Comparison of ENCODE assay signal across 8 cellular contexts in the genomic region with DNA sequence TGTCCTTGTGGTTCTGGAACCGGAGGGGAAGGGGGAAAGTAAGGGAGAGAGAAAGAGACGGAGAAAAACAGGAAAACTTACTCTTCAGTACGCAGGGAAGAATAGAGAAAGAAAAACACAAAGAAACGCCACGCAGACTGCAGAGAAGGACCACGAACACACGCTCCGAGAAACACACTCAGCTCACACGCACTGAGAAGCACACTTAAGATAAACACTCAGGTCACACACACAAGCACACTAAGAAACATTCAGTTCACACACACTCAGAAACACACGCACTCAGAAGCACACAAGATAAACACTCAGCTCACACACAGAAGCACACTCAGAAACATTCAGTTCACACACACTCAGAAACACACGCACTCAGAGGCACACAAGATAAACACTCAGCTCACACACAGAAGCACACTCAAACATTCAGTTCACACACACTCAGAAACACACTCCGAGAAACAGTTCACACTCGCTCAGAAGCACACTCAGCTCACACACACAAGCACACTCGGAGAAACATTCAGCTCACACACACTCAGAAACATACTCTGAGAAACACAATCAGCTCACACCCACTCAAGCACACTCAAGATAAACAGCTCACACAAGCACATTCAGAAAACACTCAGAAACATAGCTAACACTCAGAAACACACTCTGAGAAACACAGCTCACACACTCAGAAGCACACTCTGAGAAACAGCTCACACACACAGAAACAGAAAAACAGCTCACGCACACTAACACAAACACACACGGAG. TPM values are rescaled to one million over a fixed set of nuclear protein-coding genes. Genes with fewer than 3 reads are reported as not detected.
A peak's percentile ranks its signal among the peaks of the same experiment; 100 is the strongest.
DNase-seq lines count a peak whose midpoint lies in the region; ATAC-seq, FAIRE-seq and TF ChIP-seq lines count a peak whose summit lies in the region.

No MANE protein-coding gene starts in this region.

- H3K23ac ChIP-seq in IMR-90 (ENCODE audit: low read depth, low read length) = peak overlapping the region; percentile 99

- H4K91ac ChIP-seq in IMR-90 (ENCODE audit: insufficient read depth, low read depth, low read length) = peak overlapping the region; percentile 80

- peak overlapping the region; percentile 95 for H3K4me2 ChIP-seq in IMR-90 (ENCODE audit: low read depth, low read length)

- CTCF ChIA-PET in IMR-90 (lab: Yijun Ruan, JAX) = interaction anchor here (0.6 to 2.0 kb wide), 4 partner anchors 17 to 509 kb away, joined by 3 to 7 read pairs (median 5); partner anchors contain the start of gene MYO1D
- CTCF ChIA-PET in MCF 10A (lab: Yijun Ruan, JAX) = interaction anchor here (0.7 to 1.5 kb wide), 6 partner anchors 8 to 747 kb away, joined by 4 to 7 read pairs (median 4); no protein-coding TSS in a partner anchor

- no peaks in the 10 kb centered on the region for H3K36me3 Mint-ChIP-seq in MCF 10A (ENCODE audit: insufficient read depth, unreplicated experiment)

- no peaks in the 10 kb centered on the region for H3K9me3 ChIP-seq in IMR-90 (ENCODE audit: control insufficient read depth, insufficient read depth, low read length)
- no peaks in the 10 kb centered on the region for H3K9me3 ChIP-seq in kidney (ENCODE audit: control insufficient read depth in 1 of 2, low read length in 2 of 2)
- H3K9me3 ChIP-seq in suprapubic skin = no peaks in the 10 kb centered on the region

- peak overlapping the region; percentile 92 for H3K4ac ChIP-seq in IMR-90 (ENCODE audit: low read depth, low read length)

- peak overlapping the region; percentile 96 for H2AK9ac ChIP-seq in IMR-90 (replicated peaks; ENCODE audit: low read depth, low read length, poor library complexity)

- intact Hi-C loops in IMR-90 (cut with micrococcal nuclease) (loop anchor here (1.0 to 5.0 kb wide), 3 partner anchors 15 to 69 kb away; partner anchors contain the start of gene MYO1D), MCF 10A (cut with micrococcal nuclease) (no loop called here), kidney (cut with DNase I) (no loop called here)

- TF ChIP-seq CTCF in IMR-90 (conservative IDR thresholded peaks at IDR 0.05; ENCODE audit: low read depth, low read length) = no peak
- TF ChIP-seq CTCF in MCF 10A (IDR thresholded peaks at IDR 0.05; ENCODE audit: unreplicated experiment) = no peak
- TF ChIP-seq CTCF in kidney (IDR thresholded peaks at IDR 0.05; ENCODE audit: borderline replicate concordance, extremely low read depth, insufficient read depth) = no peak
- no peak for TF ChIP-seq CTCF in suprapubic skin (IDR thresholded peaks at IDR 0.05)

- H3K27ac ChIP-seq in IMR-90 (ENCODE audit: insufficient read depth, low read length) = peak overlapping the region; percentile 94
- no peak overlapping the region for H3K27ac ChIP-seq in kidney (ENCODE audit: low read depth in 2 of 2, low read length in 2 of 2)
- H3K27ac ChIP-seq in suprapubic skin = peak overlapping the region; percentile 75

- peak overlapping the region; percentile 79 for H3K4me3 ChIP-seq in IMR-90 (ENCODE audit: insufficient read depth, low read depth, low read length)
- peak overlapping the region; percentile 75 to 79 for H3K4me3 ChIP-seq in kidney (ENCODE audit: low read length in 2 of 2)
- H3K4me3 ChIP-seq in suprapubic skin = peak overlapping the region; percentile 64

- peak overlapping the region; percentile 90 for H4K5ac ChIP-seq in IMR-90 (ENCODE audit: low read depth, low read length)

- peak; percentile 26 for DNase-seq in IMR-90
- no peak for DNase-seq in MCF 10A (ENCODE audit: unreplicated experiment)
- DNase-seq in kidney = no peak
- no peak for DNase-seq in suprapubic skin (ENCODE audit: low spot score in 2 of 2)
- DNase-seq in NCI-H69 (lab: John Stamatoyannopoulos, UW) = no peak
- no peak for DNase-seq in NCI-H1930 (lab: John Stamatoyannopoulos, UW)
- no peak for DNase-seq in GM19239 (ENCODE audit: insufficient read length, low spot score)

- WGBS in IMR-90 (ENCODE audit: extremely low coverage in 2 of 2, insufficient read length in 1 of 2), 2 experiments = 5% methylated on average over 4 of the region's 16 CpGs; no CpG with 5 or more reads in 1 of the 2 experiments
- 20% methylated on average over 16 of the region's 16 CpGs for WGBS in suprapubic skin

- TF ChIP-seq RAD21 in IMR-90 (IDR thresholded peaks at IDR 0.05; ENCODE audit: low read length) = no peak

- H2BK15ac ChIP-seq in IMR-90 (ENCODE audit: low read depth, low read length) = peak overlapping the region; percentile 71; the same call in 2 of the 3 replicates

- FAIRE-seq in kidney (lab: Jason Lieb, UNC) = no peak
- no peak for FAIRE-seq in GM19239 (lab: Jason Lieb, UNC)

- H4K8ac ChIP-seq in IMR-90 (ENCODE audit: low read depth in 2 of 2, low read length in 2 of 2) = peak overlapping the region; percentile 89

- no peak for TF ChIP-seq POLR2A in IMR-90 (IDR thresholded peaks at IDR 0.05; ENCODE audit: low read depth, low read length)
- no peak for TF ChIP-seq POLR2A in suprapubic skin (IDR thresholded peaks at IDR 0.05)

- peak overlapping the region; percentile 96 for H3K14ac ChIP-seq in IMR-90 (replicated peaks; ENCODE audit: low read depth, low read length)

- BruUV-seq in IMR-90 (replicated peaks; lab: Mats Ljungman, UMichigan) (TSS peak; percentile 77), MCF 10A (replicated peaks; lab: Mats Ljungman, UMichigan) (TSS peak; percentile 30)

- peak overlapping the region; percentile 96 for H2AFZ ChIP-seq in IMR-90 (replicated peaks; ENCODE audit: low read length, poor library complexity)

- dilution Hi-C loops in IMR-90 (cut with HindIII; ENCODE audit: low sequenced_read_pairs, unreplicated experiment) = no loop called here

- H3K27me3 ChIP-seq in IMR-90 (ENCODE audit: control insufficient read depth, insufficient read depth, low read length) (no peaks in the 10 kb centered on the region), suprapubic skin (peaks cover 4% of the 10 kb centered on the region)

- H3K9me3 Mint-ChIP-seq in MCF 10A (ENCODE audit: unreplicated experiment) = no peaks in the 10 kb centered on the region

- H2BK120ac ChIP-seq in IMR-90 (ENCODE audit: low read depth, low read length) = peak overlapping the region; percentile 82

- peaks cover 6% of the 10 kb centered on the region; the same call in 1 of the 2 replicates for H4K20me1 ChIP-seq in IMR-90 (ENCODE audit: insufficient read depth, low read length)

- peaks cover 3% of the 10 kb centered on the region for H3K4me1 Mint-ChIP-seq in MCF 10A (ENCODE audit: insufficient read depth, unreplicated experiment)

- H3K56ac ChIP-seq in IMR-90 (ENCODE audit: extremely low read depth, insufficient read depth, low read length) = peak overlapping the region; percentile 65

- H3K4me1 ChIP-seq in IMR-90 (ENCODE audit: control insufficient read depth, insufficient read depth, low read length) (peaks cover 17% of the 10 kb centered on the region), kidney (ENCODE audit: control insufficient read depth in 1 of 2, insufficient read depth in 1 of 2, low read depth in 1 of 2, low read length in 2 of 2) (peaks cover 0 to 3% of the 10 kb centered on the region in 2 donors), suprapubic skin (peaks cover 20% of the 10 kb centered on the region)

- H2AK5ac ChIP-seq in IMR-90 (ENCODE audit: low read depth, low read length) = peak overlapping the region; percentile 84

- no peak overlapping the region for H3K27ac Mint-ChIP-seq in MCF 10A (ENCODE audit: low read depth, unreplicated experiment)

- peak overlapping the region; percentile 98 for H3K9ac ChIP-seq in IMR-90 (ENCODE audit: low read depth, low read length)
- H3K9ac ChIP-seq in kidney (ENCODE audit: low read length in 2 of 2) = peak overlapping the region in 1 of 2 donors; percentile 80

- H3K27me3 Mint-ChIP-seq in MCF 10A (ENCODE audit: insufficient read depth, unreplicated experiment) = no peaks in the 10 kb centered on the region

- peaks cover 11 to 48% of the 10 kb centered on the region in 2 experiments for H3K79me1 ChIP-seq in IMR-90 (ENCODE audit: low read depth in 1 of 2, low read length in 2 of 2)

- H2BK5ac ChIP-seq in IMR-90 (ENCODE audit: low read depth, low read length, poor library complexity, severe bottlenecking) = peak overlapping the region; percentile 61

- in situ Hi-C loops in IMR-90 (cut with MboI; ENCODE audit: low sequenced_read_pairs) = no loop called here

- peaks cover 22% of the 10 kb centered on the region for H3K9me1 ChIP-seq in IMR-90 (ENCODE audit: insufficient read depth, low read length)

- POLR2A ChIA-PET in IMR-90 (lab: Charles Lee; ENCODE audit: unreplicated experiment) = interaction anchor here (0.7 kb wide), 1 partner anchor 1326 kb away, joined by 3 read pairs; no protein-coding TSS in a partner anchor
- POLR2A ChIA-PET in MCF 10A (lab: Yijun Ruan, JAX) = interaction anchor here (0.6 to 1.1 kb wide), 4 partner anchors 12 to 380 kb away, joined by 3 read pairs; no protein-coding TSS in a partner anchor

- H3K18ac ChIP-seq in IMR-90 (ENCODE audit: low read depth, low read length) = peak overlapping the region; percentile 76

- TF ChIP-seq EP300 in suprapubic skin (IDR thresholded peaks at IDR 0.05) = no peak

- no peak overlapping the region for H3K4me3 Mint-ChIP-seq in MCF 10A (ENCODE audit: unreplicated experiment)

- ATAC-seq in IMR-90 (ENCODE audit: low read depth) (peak; percentile 16), GM18867 (IDR thresholded peaks at IDR 0.05; ENCODE audit: unreplicated experiment) (no peak)

- peaks cover 17% of the 10 kb centered on the region for H3K36me3 ChIP-seq in IMR-90 (ENCODE audit: control insufficient read depth, insufficient read depth, low read length)
- peaks cover 0 to 5% of the 10 kb centered on the region in 2 donors for H3K36me3 ChIP-seq in kidney (ENCODE audit: control insufficient read depth in 1 of 2, insufficient read depth in 2 of 2, low read length in 2 of 2)
- peaks cover 3% of the 10 kb centered on the region for H3K36me3 ChIP-seq in suprapubic skin

- H2BK20ac ChIP-seq in IMR-90 (ENCODE audit: low read depth, low read length) = peak overlapping the region; percentile 58

TF ChIP-seq in IMR-90, 13 proteins besides CTCF, POLR2A, EP300 and RAD21:
- TF ChIP-seq RCOR1 (IDR thresholded peaks at IDR 0.05; ENCODE audit: insufficient replicate concordance, low read length) (no peak), CEBPB (IDR thresholded peaks at IDR 0.05; ENCODE audit: low read depth, low read length) (no peak), BHLHE40 (IDR thresholded peaks at IDR 0.05; ENCODE audit: low read depth, low read length) (no peak)

RNA-seq across cellular contexts. Expression of gene TMEM98, which starts 0.8 kb away (rescaled TPM):
- total RNA-seq in IMR-90 (2012; rRNA removed) = 129 and 173 TPM in 2 replicates
- 195 TPM in 2 replicates for polyA plus RNA-seq in IMR-90 (2012; rRNA removed)
- 288 and 315 TPM in 2 replicates for polyA plus RNA-seq in IMR-90 (2012; cell fraction: cytosol; rRNA removed)
- polyA plus RNA-seq in IMR-90 (2012; cell fraction: nucleus; rRNA removed; ENCODE audit: low replicate concordance) = 125 and 152 TPM in 2 replicates
- total RNA-seq in MCF 10A (2022) = 5.2 and 9.2 TPM in 2 replicates
- 57.1 TPM for total RNA-seq in kidney
- polyA plus RNA-seq in kidney (ENCODE audit: insufficient read depth, low read depth, low replicate concordance) = 44.0 TPM
- 10 to 100 TPM; 17.7 to 31.3 (median 30.3) TPM for total RNA-seq in suprapubic skin

RNA-seq across cellular contexts. Expression of gene MYO1D, which starts 51.8 kb away (rescaled TPM):
- 0.56 and 0.90 TPM in 2 replicates for total RNA-seq in IMR-90 (2012; rRNA removed)
- 0.63 and 0.67 TPM in 2 replicates for polyA plus RNA-seq in IMR-90 (2012; rRNA removed)
- 0.41 and 0.43 TPM in 2 replicates for polyA plus RNA-seq in IMR-90 (2012; cell fraction: cytosol; rRNA removed)
- 0.13 and 0.42 TPM in 2 replicates for polyA plus RNA-seq in IMR-90 (2012; cell fraction: nucleus; rRNA removed; ENCODE audit: low replicate concordance)
- 20.7 and 30.5 TPM in 2 replicates for total RNA-seq in MCF 10A (2022)
- 99.9 TPM for total RNA-seq in kidney
- polyA plus RNA-seq in kidney (ENCODE audit: insufficient read depth, low read depth, low replicate concordance) = 21.1 TPM
- 10 to 100 TPM; 70.5 to 92.3 (median 72.7) TPM for total RNA-seq in suprapubic skin

Comparison
In these comparisons a context has a peak if more than half of its experiments do, and no peak if none do; other contexts are left out.
1. H3K27ac ChIP-seq: peak in IMR-90 (single experiment) and suprapubic skin (single experiment); none in kidney (0 of 2).
2. RNA of gene MYO1D, which starts 51.8 kb away (total RNA-seq): 99.9 TPM in kidney (single experiment), 70.5 to 92.3 TPM in suprapubic skin and 20.7 to 30.5 TPM in MCF 10A; 0.56 to 0.90 TPM in IMR-90; every median in the first group is over 10 times any median in the second.
3. Peak in every context shown above with its lines, with median percentiles within 50 percentile points of each other: H3K4me3 ChIP-seq.